Comparison of ENCODE assay signal across 9 cellular contexts in the genomic region with DNA sequence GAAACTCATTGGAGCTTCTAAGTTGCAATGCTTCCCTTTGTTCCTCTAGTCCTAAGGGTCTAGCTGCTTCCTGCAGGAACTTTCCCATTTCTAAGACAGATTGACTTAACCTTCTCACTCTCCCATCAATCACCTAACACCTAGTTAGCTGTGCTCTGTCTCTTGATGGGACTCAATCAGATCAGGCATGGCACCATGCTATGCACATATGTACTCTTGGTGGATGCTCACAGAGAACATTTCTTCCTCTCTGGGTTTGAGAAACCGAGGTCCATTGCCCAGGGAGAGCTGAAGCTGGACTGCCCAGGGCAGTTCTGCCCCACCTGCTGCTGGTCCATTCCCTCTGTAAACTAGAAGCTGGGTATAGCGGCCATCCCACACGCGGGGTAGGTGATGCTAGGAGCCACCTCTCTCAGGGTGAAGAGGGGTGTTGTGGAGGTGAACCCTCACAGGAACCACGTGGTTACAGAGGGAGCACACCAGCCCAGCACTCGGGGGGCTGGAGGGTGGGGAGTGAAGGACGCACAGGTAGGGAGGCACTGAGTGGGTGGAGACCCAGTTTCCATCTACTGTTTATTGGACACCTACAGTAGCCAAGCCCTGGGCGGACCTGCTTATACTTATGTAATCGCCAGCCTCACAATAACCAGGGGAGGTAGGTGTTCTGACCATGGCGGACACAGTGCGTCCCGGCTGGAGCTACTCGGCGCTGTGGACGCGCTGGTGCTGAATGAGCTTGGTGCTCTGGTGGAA. TPM values are rescaled to one million over a fixed set of nuclear protein-coding genes. Genes with fewer than 3 reads are reported as not detected.
DNase-seq lines count a peak whose midpoint lies in the region; ATAC-seq and TF ChIP-seq lines count a peak whose summit lies in the region.
"Had no signal": no experiment of that assay in that cellular context is flagged by ENCODE, and none has a peak within 500 bp of the region (broad histone marks: within the 10 kb centered on the region; RNA-seq: fewer than 3 reads in every experiment).

No MANE protein-coding gene starts in this region.

- H3K36me3 ChIP-seq in ascending aorta (peaks cover 3 to 4% of the 10 kb centered on the region in 2 donors), lower lobe of right lung (peaks cover 9% of the 10 kb centered on the region), tibial artery (peaks cover 3 to 11% (median 7%) of the 10 kb centered on the region in 3 donors)

- no peak for TF ChIP-seq CTCF in ascending aorta (IDR thresholded peaks at IDR 0.05)
- no peak for TF ChIP-seq CTCF in lower lobe of right lung (IDR thresholded peaks at IDR 0.05)
- no peak for TF ChIP-seq CTCF in tibial artery (IDR thresholded peaks at IDR 0.05)

- no peaks in the 10 kb centered on the region for H3K27me3 ChIP-seq in ascending aorta
- peaks cover 6% of the 10 kb centered on the region for H3K27me3 ChIP-seq in lower lobe of right lung (ENCODE audit: low read depth)
- H3K27me3 ChIP-seq in tibial artery = no peaks in the 10 kb centered on the region

- peak overlapping the region; percentile 46 to 69 for H3K4me3 ChIP-seq in ascending aorta
- H3K4me3 ChIP-seq in lower lobe of right lung = peak overlapping the region; percentile 57
- peak overlapping the region; percentile 48 to 51 for H3K4me3 ChIP-seq in tibial artery

- ATAC-seq in lower lobe of right lung = no peak

- H3K27ac ChIP-seq in ascending aorta (peak overlapping the region in 1 of 2 donors; percentile 58), lower lobe of right lung (no peak overlapping the region), tibial artery (peak overlapping the region; percentile 25 to 74)

- H3K4me1 ChIP-seq in ascending aorta (peaks cover 20 to 35% of the 10 kb centered on the region in 2 donors), lower lobe of right lung (peaks cover 32% of the 10 kb centered on the region), tibial artery (peaks cover 0 to 50% (median 46%) of the 10 kb centered on the region in 4 donors)

- DNase-seq in activated CD8-positive, alpha-beta memory T cell treated with anti-CD3 and anti-CD28 coated beads, Interleukin-2, amount 50 U/mL, for 48 hours = peak; percentile 57
- no peak for DNase-seq in activated CD8-positive, alpha-beta memory T cell treated with anti-CD3 and anti-CD28 coated beads for 24 hours
- DNase-seq in ascending aorta (ENCODE audit: low spot score in 2 of 2) = no peak
- DNase-seq in lower lobe of right lung = no peak
- peak in 1 of 2 donors; percentile 58 for DNase-seq in tibial artery
- no peak for DNase-seq in GM19240 (ENCODE audit: insufficient read length, low spot score)
- no peak for DNase-seq in NCI-H82 (lab: John Stamatoyannopoulos, UW)
- DNase-seq in GDM1 (lab: John Stamatoyannopoulos, UW) = no peak
- DNase-seq: NCI-H1105 treated with DMSO at 0.1 percent for 48 hours had no signal

- H3K9me3 ChIP-seq in ascending aorta = no peaks in the 10 kb centered on the region
- no peaks in the 10 kb centered on the region for H3K9me3 ChIP-seq in lower lobe of right lung
- H3K9me3 ChIP-seq in tibial artery = no peaks in the 10 kb centered on the region

- intact Hi-C loops in ascending aorta (cut with DNase I) = no loop called here
- intact Hi-C loops in lower lobe of right lung (cut with DNase I) = no loop called here
- intact Hi-C loops in tibial artery (cut with DNase I; ENCODE audit: low total_unique reads) = no loop called here

RNA-seq across cellular contexts. Expression of a gene that starts 3.1 kb away (rescaled TPM):
- 14.8 TPM for total RNA-seq in ascending aorta
- 50.4 TPM for total RNA-seq in lower lobe of right lung

RNA-seq across cellular contexts. Expression of a gene that starts 6.6 kb away (rescaled TPM):
- total RNA-seq in ascending aorta (154 TPM), lower lobe of right lung (104 TPM)

RNA-seq across cellular contexts. Expression of a gene that starts 11.6 kb away (rescaled TPM):
- total RNA-seq in ascending aorta = 77.1 TPM
- total RNA-seq in lower lobe of right lung = 50.7 TPM

RNA-seq across cellular contexts. Expression of a gene that starts 17.7 kb away (rescaled TPM):
- total RNA-seq in ascending aorta (222 TPM), lower lobe of right lung (233 TPM)

RNA-seq across cellular contexts. Expression of a gene that starts 41.9 kb away (rescaled TPM):
- total RNA-seq in ascending aorta (46.5 TPM), lower lobe of right lung (14.1 TPM)
